9 cellular contexts compared by ENCODE assay signal in the genomic region with DNA sequence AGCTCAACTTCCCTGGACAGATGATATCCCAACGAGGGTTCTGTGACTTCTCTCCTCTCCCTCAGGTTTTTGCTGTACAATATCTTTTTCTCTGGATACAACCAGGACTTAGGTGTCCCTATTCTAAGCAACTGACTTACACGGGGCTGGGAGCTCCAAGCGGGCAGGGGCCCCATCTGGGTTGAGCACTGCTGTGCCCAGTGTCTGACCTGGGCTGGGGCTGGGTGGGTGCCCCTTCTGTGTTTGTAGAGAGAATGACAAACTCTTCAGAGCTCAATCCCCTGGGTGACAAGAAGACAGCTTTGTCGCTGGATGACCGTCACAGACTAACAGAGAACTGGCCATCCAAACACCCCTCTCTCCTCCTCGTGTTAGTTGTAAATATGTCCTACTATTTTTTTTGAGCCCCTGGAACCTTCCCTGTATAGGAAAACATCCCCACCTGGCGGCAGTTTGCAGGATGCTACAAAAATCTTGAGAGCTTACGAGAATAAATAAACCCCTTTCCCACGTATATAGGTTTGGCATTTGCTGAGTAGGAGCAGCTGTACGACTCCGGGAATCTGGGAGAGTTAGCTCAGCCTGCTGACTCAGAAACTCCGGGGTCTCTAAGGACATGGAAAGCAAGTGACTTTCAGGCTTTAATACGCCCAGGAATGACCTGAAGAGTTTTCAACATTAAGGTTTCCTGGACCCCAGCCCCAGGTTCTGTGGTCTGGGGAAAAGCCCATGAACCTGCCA. TPM values are rescaled to one million over a fixed set of nuclear protein-coding genes. Genes with fewer than 3 reads are reported as not detected.
DNase-seq lines count a peak whose midpoint lies in the region; ATAC-seq, FAIRE-seq and TF ChIP-seq lines count a peak whose summit lies in the region.
"Had no signal": no experiment of that assay in that cellular context is flagged by ENCODE, and none has a peak within 500 bp of the region (broad histone marks: within the 10 kb centered on the region; RNA-seq: fewer than 3 reads in every experiment).

No MANE protein-coding gene starts in this region.

- DNase-seq in AG08395 (ENCODE audit: low spot score) (peak; percentile 71), amniotic epithelial cell (ENCODE audit: low read depth) (peak; percentile 83), kidney epithelial cell (ENCODE audit: low read depth) (peak; percentile 58), NCI-H1417 treated with DMSO at 0.1 percent for 48 hours (lab: John Stamatoyannopoulos, UW) (no peak), GM12892 (ENCODE audit: insufficient read length) (no peak), erythroblast (lab: John Stamatoyannopoulos, UW) (no peak)
- DNase-seq: right cardiac atrium had no signal

- peak; percentile 39 for TF ChIP-seq RAD21 in Ishikawa (IDR thresholded peaks at IDR 0.05; ENCODE audit: low read depth)

- no peak for FAIRE-seq in GM12892 (lab: Jason Lieb, UNC)

- H3K4me3 ChIP-seq in kidney epithelial cell (ENCODE audit: low read depth, low read length): no peak overlapping the region

- TF ChIP-seq EP300 in Ishikawa (IDR thresholded peaks at IDR 0.05; ENCODE audit: borderline replicate concordance): no peak

- H3K36me3 ChIP-seq in kidney epithelial cell (ENCODE audit: control insufficient read depth, insufficient read depth, low read length): no peaks in the 10 kb centered on the region

- no peak for ATAC-seq in HG03439 (IDR thresholded peaks at IDR 0.05; ENCODE audit: unreplicated experiment)

- no peaks in the 10 kb centered on the region for H3K27me3 ChIP-seq in kidney epithelial cell (ENCODE audit: control insufficient read depth, insufficient read depth, low read length)

- TF ChIP-seq CTCF in kidney epithelial cell (IDR thresholded peaks at IDR 0.05; ENCODE audit: insufficient read depth, low read length, poor library complexity, severe bottlenecking): peak; percentile 77

- TF ChIP-seq POLR2A in GM12892 (IDR thresholded peaks at IDR 0.05; ENCODE audit: low read depth, low read length) (no peak), erythroblast (IDR thresholded peaks at IDR 0.05; ENCODE audit: low read length) (no peak)

TF ChIP-seq in Ishikawa, 13 proteins besides CTCF, POLR2A, EP300 and RAD21:
- TF ChIP-seq TEAD4 (IDR thresholded peaks at IDR 0.05) (no peak), NFIC (IDR thresholded peaks at IDR 0.05) (no peak), TCF12 (IDR thresholded peaks at IDR 0.05; ENCODE audit: low read depth) (no peak), YY1 (IDR thresholded peaks at IDR 0.05; ENCODE audit: low read depth) (no peak), CEBPB (IDR thresholded peaks at IDR 0.05) (no peak), FOXM1 (IDR thresholded peaks at IDR 0.05; ENCODE audit: borderline replicate concordance, low read depth) (no peak), CREB1 (IDR thresholded peaks at IDR 0.05; ENCODE audit: low read depth) (no peak), EGR1 (IDR thresholded peaks at IDR 0.05) (no peak), ZBTB7A (IDR thresholded peaks at IDR 0.05; ENCODE audit: low read depth) (no peak), TAF1 (IDR thresholded peaks at IDR 0.05; ENCODE audit: low read depth) (no peak)
- TF ChIP-seq, protein P1, sequence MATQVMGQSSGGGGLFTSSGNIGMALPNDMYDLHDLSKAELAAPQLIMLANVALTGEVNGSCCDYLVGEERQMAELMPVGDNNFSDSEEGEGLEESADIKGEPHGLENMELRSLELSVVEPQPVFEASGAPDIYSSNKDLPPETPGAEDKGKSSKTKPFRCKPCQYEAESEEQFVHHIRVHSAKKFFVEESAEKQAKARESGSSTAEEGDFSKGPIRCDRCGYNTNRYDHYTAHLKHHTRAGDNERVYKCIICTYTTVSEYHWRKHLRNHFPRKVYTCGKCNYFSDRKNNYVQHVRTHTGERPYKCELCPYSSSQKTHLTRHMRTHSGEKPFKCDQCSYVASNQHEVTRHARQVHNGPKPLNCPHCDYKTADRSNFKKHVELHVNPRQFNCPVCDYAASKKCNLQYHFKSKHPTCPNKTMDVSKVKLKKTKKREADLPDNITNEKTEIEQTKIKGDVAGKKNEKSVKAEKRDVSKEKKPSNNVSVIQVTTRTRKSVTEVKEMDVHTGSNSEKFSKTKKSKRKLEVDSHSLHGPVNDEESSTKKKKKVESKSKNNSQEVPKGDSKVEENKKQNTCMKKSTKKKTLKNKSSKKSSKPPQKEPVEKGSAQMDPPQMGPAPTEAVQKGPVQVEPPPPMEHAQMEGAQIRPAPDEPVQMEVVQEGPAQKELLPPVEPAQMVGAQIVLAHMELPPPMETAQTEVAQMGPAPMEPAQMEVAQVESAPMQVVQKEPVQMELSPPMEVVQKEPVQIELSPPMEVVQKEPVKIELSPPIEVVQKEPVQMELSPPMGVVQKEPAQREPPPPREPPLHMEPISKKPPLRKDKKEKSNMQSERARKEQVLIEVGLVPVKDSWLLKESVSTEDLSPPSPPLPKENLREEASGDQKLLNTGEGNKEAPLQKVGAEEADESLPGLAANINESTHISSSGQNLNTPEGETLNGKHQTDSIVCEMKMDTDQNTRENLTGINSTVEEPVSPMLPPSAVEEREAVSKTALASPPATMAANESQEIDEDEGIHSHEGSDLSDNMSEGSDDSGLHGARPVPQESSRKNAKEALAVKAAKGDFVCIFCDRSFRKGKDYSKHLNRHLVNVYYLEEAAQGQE (IDR thresholded peaks at IDR 0.05; ENCODE audit: low read depth): no peak
- TF ChIP-seq, protein P2, sequence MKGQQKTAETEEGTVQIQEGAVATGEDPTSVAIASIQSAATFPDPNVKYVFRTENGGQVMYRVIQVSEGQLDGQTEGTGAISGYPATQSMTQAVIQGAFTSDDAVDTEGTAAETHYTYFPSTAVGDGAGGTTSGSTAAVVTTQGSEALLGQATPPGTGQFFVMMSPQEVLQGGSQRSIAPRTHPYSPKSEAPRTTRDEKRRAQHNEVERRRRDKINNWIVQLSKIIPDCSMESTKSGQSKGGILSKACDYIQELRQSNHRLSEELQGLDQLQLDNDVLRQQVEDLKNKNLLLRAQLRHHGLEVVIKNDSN (IDR thresholded peaks at IDR 0.05): no peak
- TF ChIP-seq, protein P3, sequence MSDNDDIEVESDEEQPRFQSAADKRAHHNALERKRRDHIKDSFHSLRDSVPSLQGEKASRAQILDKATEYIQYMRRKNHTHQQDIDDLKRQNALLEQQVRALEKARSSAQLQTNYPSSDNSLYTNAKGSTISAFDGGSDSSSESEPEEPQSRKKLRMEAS (IDR thresholded peaks at IDR 0.05): no peak

RNA-seq across cellular contexts. Expression of a gene that starts 23.7 kb away (rescaled TPM):
- total RNA-seq in kidney epithelial cell: 0.21 TPM in 1 of 2 replicates, not detected in the other
- 0.13 TPM for polyA plus RNA-seq in GM12892 (2012; ENCODE audit: missing spikeins)

Comparison
In these comparisons a context has a peak if more than half of its experiments do, and no peak if none do; other contexts are left out.
1. DNase-seq: peak in AG08395 (single experiment), amniotic epithelial cell (single experiment) and kidney epithelial cell (single experiment); none in NCI-H1417 treated with DMSO at 0.1 percent for 48 hours (single experiment), GM12892 (single experiment) and erythroblast (0 of 2).